ENCODE assay signal across 19 cellular contexts in genomic region chr5:81151546-81151945, GRCh38.
DNase-seq lines count a peak whose midpoint lies in the region; ATAC-seq and TF ChIP-seq lines count a peak whose summit lies in the region.
"Had no signal": no experiment of that assay in that cellular context is flagged by ENCODE, and none has a peak within 500 bp of the region (broad histone marks: within the 10 kb centered on the region; RNA-seq: fewer than 3 reads in every experiment).

No MANE protein-coding gene starts in this region.

- POLR2A ChIA-PET in AG04450 (lab: Yijun Ruan, JAX) (no interaction called here), RWPE1 (lab: Yijun Ruan, JAX; ENCODE audit: low non-redundant PET) (no interaction called here)

- CTCF ChIA-PET in AG04450 (lab: Charles Lee): interaction anchor here (1.3 kb wide), 1 partner anchor 43 kb away, joined by 4 read pairs; no protein-coding TSS in a partner anchor
- CTCF ChIA-PET in RWPE1 (lab: Yijun Ruan, JAX): interaction anchor here (0.9 kb wide), 1 partner anchor 14 kb away, joined by 3 read pairs; no protein-coding TSS in a partner anchor

- H3K4me3 ChIP-seq in AG04450 (ENCODE audit: low read depth, low read length) (no peak overlapping the region), astrocyte of the spinal cord (ENCODE audit: low read depth, low read length) (no peak overlapping the region)
- H3K4me3 ChIP-seq: SK-N-MC, transverse colon had no signal

- no peaks in the 10 kb centered on the region for H3K27me3 ChIP-seq in AG04450 (ENCODE audit: control insufficient read depth, insufficient read depth, low read length)
- H3K27me3 ChIP-seq: transverse colon had no signal

- 0 out of 2 replicates have a peak, but pooled peaks cover 2% of the 10 kb centered on the region for H3K9me3 ChIP-seq in AG04450 (ENCODE audit: control insufficient read depth, insufficient read depth, low read length)

- in situ Hi-C loops in astrocyte of the spinal cord (cut with HindIII; ENCODE audit: low sequenced_read_pairs): no loop called here

- no peak for TF ChIP-seq CTCF in AG04450 (IDR thresholded peaks at IDR 0.05; ENCODE audit: low read depth, low read length)
- no peak for TF ChIP-seq CTCF in astrocyte of the spinal cord (IDR thresholded peaks at IDR 0.05; ENCODE audit: low read depth, low read length)
- no peak for TF ChIP-seq CTCF in RWPE1 (conservative IDR thresholded peaks at IDR 0.05; ENCODE audit: low read depth)

- ATAC-seq in HG03108 (IDR thresholded peaks at IDR 0.05; ENCODE audit: unreplicated experiment): no peak
- ATAC-seq: naive thymus-derived CD4-positive, alpha-beta T cell; right cardiac atrium had no signal

- DNase-seq in AG04450 (ENCODE audit: low read depth, low spot score): peak; percentile 78
- peak; percentile 4 to 21 for DNase-seq in Kasumi-1 (lab: John Stamatoyannopoulos, UW)
- DNase-seq in astrocyte of the spinal cord (ENCODE audit: low read depth, low spot score): peak; percentile 65
- DNase-seq in glomerular visceral epithelial cell (ENCODE audit: extremely low spot score): peak; percentile 61
- DNase-seq in RWPE1 (ENCODE audit: low spot score): no peak
- no peak for DNase-seq in NCI-H510A (lab: John Stamatoyannopoulos, UW)
- no peak for DNase-seq in NCI-H1417 treated with DMSO at 0.1 percent for 48 hours (lab: John Stamatoyannopoulos, UW)
- DNase-seq: ACHN; activated CD4-positive, alpha-beta T cell treated with anti-CD3 and anti-CD28 coated beads, Interleukin-2, amount 50 U/mL, for 4 hours; activated T-cell treated with anti-CD3 and anti-CD28 coated beads, Interleukin-2, amount 50 U/mL, for 48 hours; cortex of kidney; GOT3; naive thymus-derived CD4-positive, alpha-beta T cell; NCI-H1092 treated with DMSO at 0.1 percent for 48 hours; right cardiac atrium; stimulated activated CD4-positive, alpha-beta T cell treated with anti-CD3 and anti-CD28 coated beads, Interleukin-2, amount 100 ng/mL, for 48 hours; transverse colon had no signal

- H3K27ac ChIP-seq in AG04450 (ENCODE audit: low read depth, low read length): no peak overlapping the region
- no peak overlapping the region for H3K27ac ChIP-seq in RWPE1
- H3K27ac ChIP-seq: SK-N-MC, transverse colon had no signal

Comparison
In these comparisons a context has a peak if more than half of its experiments do, and no peak if none do; other contexts are left out.
1. DNase-seq: peak in AG04450 (single experiment), Kasumi-1 (2 of 2), astrocyte of the spinal cord (single experiment) and glomerular visceral epithelial cell (single experiment); none in RWPE1 (single experiment), NCI-H510A (single experiment) and NCI-H1417 treated with DMSO at 0.1 percent for 48 hours (single experiment).